Comparison of ENCODE assay signal across 25 cellular contexts in genomic region chr2:48213646-48214045, GRCh38.
"Had no signal": no experiment of that assay in that cellular context is flagged by ENCODE, and none has a peak within 500 bp of the region (broad histone marks: within the 10 kb centered on the region; RNA-seq: fewer than 3 reads in every experiment).

No MANE protein-coding gene starts in this region.

- ATAC-seq: activated CD4-positive, alpha-beta T cell treated with anti-CD3 and anti-CD28 coated beads for 36 hours; activated naive CD4-positive, alpha-beta T cell treated with anti-CD3 and anti-CD28 coated beads, Interleukin-2, amount 50 U/mL, for 72 hours; activated T-cell treated with anti-CD3 and anti-CD28 coated beads, Interleukin-2, amount 50 U/mL, for 72 hours had no signal

- H3K4me1 ChIP-seq: ascending aorta, breast epithelium, colonic mucosa had no signal

- H3K27ac ChIP-seq: ascending aorta, breast epithelium, cardiac muscle cell, colonic mucosa, epithelial cell of prostate had no signal

- H3K27me3 ChIP-seq: ascending aorta, breast epithelium, cardiac muscle cell, colonic mucosa had no signal

- H3K4me3 ChIP-seq: ascending aorta, breast epithelium, cardiac muscle cell, colonic mucosa had no signal

- DNase-seq: activated CD4-positive, alpha-beta memory T cell treated with anti-CD3 and anti-CD28 coated beads for 36 hours; activated CD4-positive, alpha-beta T cell treated with anti-CD3 and anti-CD28 coated beads for 36 hours; activated CD4-positive, alpha-beta T cell treated with anti-CD3 and anti-CD28 coated beads, Interleukin-2, amount 10 ng/mL, durations not matched to agents 24 days and 14 days; activated CD4-positive, CD25-positive, alpha-beta regulatory T cell; activated CD4-positive, CD25-positive, alpha-beta regulatory T cell treated with anti-CD3 and anti-CD28 coated beads, Interleukin-2, amount 50 U/mL, for 72 hours; activated CD8-positive, alpha-beta memory T cell treated with anti-CD3 and anti-CD28 coated beads, Interleukin-2, amount 50 U/mL, for 48 hours; activated gamma-delta T cell; activated naive CD4-positive, alpha-beta T cell; activated naive CD4-positive, alpha-beta T cell treated with anti-CD3 and anti-CD28 coated beads, Interleukin-2, amount 10 ng/mL, durations not matched to agents 7 days and 5 days; activated naive CD8-positive, alpha-beta T cell treated with anti-CD3 and anti-CD28 coated beads, Interleukin-2, amount 10 ng/mL, durations not matched to agents 7 days and 5 days; activated T-cell treated with anti-CD3 and anti-CD28 coated beads for 4 hours; activated T-cell treated with anti-CD3 and anti-CD28 coated beads, Interleukin-2, amount 50 U/mL, for 24 hours; activated T-cell treated with anti-CD3 and anti-CD28 coated beads, Interleukin-2, amount 50 U/mL, for 72 hours; central memory CD4-positive, alpha-beta T cell; cerebellar nuclear complex; colonic mucosa; effector CD8-positive, alpha-beta T cell; foreskin fibroblast; head of caudate nucleus; T-helper 9 cell had no signal

- H3K36me3 ChIP-seq: ascending aorta, breast epithelium, cardiac muscle cell, colonic mucosa had no signal
